ENCODE assay signal across 16 cellular contexts in the genomic region with DNA sequence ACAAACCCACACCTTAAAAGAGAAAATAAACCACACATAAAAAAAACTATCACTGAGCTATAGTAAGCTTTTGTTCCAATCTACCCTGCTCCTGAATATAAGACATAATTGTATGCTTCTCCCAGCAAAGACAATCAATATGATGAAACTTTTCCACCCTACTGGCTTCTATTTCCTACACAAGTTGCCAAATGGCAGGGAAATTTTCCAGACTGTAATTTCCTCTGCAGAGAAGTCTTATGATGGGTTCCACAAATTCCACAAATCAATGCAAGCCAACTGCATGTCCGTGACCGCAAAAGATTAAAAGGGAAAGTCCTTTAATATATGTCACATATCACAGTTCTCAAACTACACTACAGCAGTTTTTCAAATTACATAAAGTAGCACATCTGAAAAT.
DNase-seq lines count a peak whose midpoint lies in the region; ATAC-seq and TF ChIP-seq lines count a peak whose summit lies in the region.
"Had no signal": no experiment of that assay in that cellular context is flagged by ENCODE, and none has a peak within 500 bp of the region (broad histone marks: within the 10 kb centered on the region; RNA-seq: fewer than 3 reads in every experiment).

No MANE protein-coding gene starts in this region.

- H3K4me1 ChIP-seq in RWPE2 (ENCODE audit: insufficient read depth, poor library complexity, severe bottlenecking) = peaks cover 26% of the 10 kb centered on the region
- H3K4me1 ChIP-seq: colonic mucosa had no signal

- no peaks in the 10 kb centered on the region for H3K9me3 ChIP-seq in RWPE2 (ENCODE audit: severe bottlenecking)
- H3K9me3 ChIP-seq: colonic mucosa had no signal

- H3K27me3 ChIP-seq in RWPE2 (ENCODE audit: insufficient read depth, poor library complexity, severe bottlenecking) = no peaks in the 10 kb centered on the region
- H3K27me3 ChIP-seq: colonic mucosa had no signal

- TF ChIP-seq CTCF in AG10803 (conservative IDR thresholded peaks at IDR 0.05; ENCODE audit: low read length) (no peak), RWPE2 (IDR thresholded peaks at IDR 0.05; ENCODE audit: poor library complexity, severe bottlenecking) (no peak), nephron (IDR thresholded peaks at IDR 0.05; ENCODE audit: unreplicated experiment in 3 of 3) (no peak)

- ATAC-seq in RWPE2 (ENCODE audit: low read depth) (no peak), HG03565 (IDR thresholded peaks at IDR 0.05; ENCODE audit: unreplicated experiment) (no peak), HG03460 (IDR thresholded peaks at IDR 0.05; ENCODE audit: unreplicated experiment) (no peak)
- ATAC-seq in activated T-cell treated with anti-CD3 and anti-CD28 coated beads, Interleukin-2, amount 50 U/mL, for 72 hours (replicated peaks in 1 of 2) = no peak
- ATAC-seq: natural killer cell had no signal

- H3K27ac ChIP-seq in RWPE2 (ENCODE audit: poor library complexity, severe bottlenecking) = peak overlapping the region; percentile 38
- H3K27ac ChIP-seq: colonic mucosa had no signal

- peaks cover 34% of the 10 kb centered on the region for H3K4me1 Mint-ChIP-seq in nephron
- no peaks in the 10 kb centered on the region for H3K4me1 Mint-ChIP-seq in activated CD4-positive, alpha-beta T cell treated with anti-CD3 and anti-CD28 coated beads, Interleukin-2, amount 10 ng/mL, durations not matched to agents 24 days and 14 days
- H3K4me1 Mint-ChIP-seq in activated T-cell treated with anti-CD3 and anti-CD28 coated beads, Interleukin-2, amount 50 U/mL, for 72 hours (ENCODE audit: low read depth) = peaks cover 16% of the 10 kb centered on the region
- H3K4me1 Mint-ChIP-seq: CD4-positive, CD25-positive, alpha-beta regulatory T cell; natural killer cell had no signal

- intact Hi-C loops in activated CD4-positive, alpha-beta T cell treated with anti-CD3 and anti-CD28 coated beads, Interleukin-2, amount 10 ng/mL, durations not matched to agents 24 days and 14 days (cut with micrococcal nuclease) = no loop called here

- H3K36me3 Mint-ChIP-seq in nephron (ENCODE audit: low read depth) = peaks cover 14% of the 10 kb centered on the region
- no peaks in the 10 kb centered on the region for H3K36me3 Mint-ChIP-seq in activated CD4-positive, alpha-beta T cell treated with anti-CD3 and anti-CD28 coated beads, Interleukin-2, amount 10 ng/mL, durations not matched to agents 24 days and 14 days (ENCODE audit: low read depth)
- H3K36me3 Mint-ChIP-seq in activated T-cell treated with anti-CD3 and anti-CD28 coated beads, Interleukin-2, amount 50 U/mL, for 72 hours (ENCODE audit: insufficient read depth in 2 of 2) = no peaks in the 10 kb centered on the region
- H3K36me3 Mint-ChIP-seq: natural killer cell had no signal

- H3K4me3 Mint-ChIP-seq in nephron = no peak overlapping the region
- H3K4me3 Mint-ChIP-seq in activated CD4-positive, alpha-beta T cell treated with anti-CD3 and anti-CD28 coated beads, Interleukin-2, amount 10 ng/mL, durations not matched to agents 24 days and 14 days = no peak overlapping the region
- no peak overlapping the region for H3K4me3 Mint-ChIP-seq in activated T-cell treated with anti-CD3 and anti-CD28 coated beads, Interleukin-2, amount 50 U/mL, for 72 hours
- H3K4me3 Mint-ChIP-seq: CD4-positive, CD25-positive, alpha-beta regulatory T cell; natural killer cell had no signal

- no peaks in the 10 kb centered on the region for H3K27me3 Mint-ChIP-seq in nephron (ENCODE audit: low read depth)
- H3K27me3 Mint-ChIP-seq in activated CD4-positive, alpha-beta T cell treated with anti-CD3 and anti-CD28 coated beads, Interleukin-2, amount 10 ng/mL, durations not matched to agents 24 days and 14 days = no peaks in the 10 kb centered on the region
- no peaks in the 10 kb centered on the region for H3K27me3 Mint-ChIP-seq in activated T-cell treated with anti-CD3 and anti-CD28 coated beads, Interleukin-2, amount 50 U/mL, for 72 hours (ENCODE audit: low read depth)
- H3K27me3 Mint-ChIP-seq: CD4-positive, CD25-positive, alpha-beta regulatory T cell had no signal

- peaks cover 13% of the 10 kb centered on the region for H3K36me3 ChIP-seq in RWPE2 (ENCODE audit: low read depth)
- H3K36me3 ChIP-seq: colonic mucosa had no signal

- peak overlapping the region; percentile 55 to 90 (median 62) for H3K27ac Mint-ChIP-seq in nephron
- H3K27ac Mint-ChIP-seq in activated CD4-positive, alpha-beta T cell treated with anti-CD3 and anti-CD28 coated beads, Interleukin-2, amount 10 ng/mL, durations not matched to agents 24 days and 14 days = no peak overlapping the region
- H3K27ac Mint-ChIP-seq in activated T-cell treated with anti-CD3 and anti-CD28 coated beads, Interleukin-2, amount 50 U/mL, for 72 hours = no peak overlapping the region
- H3K27ac Mint-ChIP-seq: CD4-positive, CD25-positive, alpha-beta regulatory T cell; natural killer cell had no signal

- H3K4me3 ChIP-seq in AG10803 (ENCODE audit: low read length) = no peak overlapping the region
- no peak overlapping the region for H3K4me3 ChIP-seq in RWPE2 (ENCODE audit: severe bottlenecking)
- H3K4me3 ChIP-seq: colonic mucosa had no signal

- H3K9me3 Mint-ChIP-seq in nephron = no peaks in the 10 kb centered on the region
- H3K9me3 Mint-ChIP-seq in activated CD4-positive, alpha-beta T cell treated with anti-CD3 and anti-CD28 coated beads, Interleukin-2, amount 10 ng/mL, durations not matched to agents 24 days and 14 days = no peaks in the 10 kb centered on the region
- H3K9me3 Mint-ChIP-seq in activated T-cell treated with anti-CD3 and anti-CD28 coated beads, Interleukin-2, amount 50 U/mL, for 72 hours = no peaks in the 10 kb centered on the region
- H3K9me3 Mint-ChIP-seq: natural killer cell had no signal

- DNase-seq in AG10803 (ENCODE audit: low read depth) (peak; percentile 91), RWPE2 (ENCODE audit: low spot score) (no peak), fibroblast of peridontal ligament (ENCODE audit: extremely low read depth) (peak; percentile 98)
- DNase-seq in activated CD4-positive, alpha-beta T cell treated with anti-CD3 and anti-CD28 coated beads, Interleukin-2, amount 10 ng/mL, durations not matched to agents 24 days and 14 days = no peak
- DNase-seq in activated T-cell treated with anti-CD3 and anti-CD28 coated beads, Interleukin-2, amount 50 U/mL, for 72 hours = no peak
- DNase-seq: activated effector memory CD4-positive, alpha-beta T cell treated with Interleukin-2 at 50 U/mL for 16 hours; CD4-positive, CD25-positive, alpha-beta regulatory T cell; colonic mucosa; MV-4-11; natural killer cell; NCI-H526 treated with DMSO at 0.1 percent for 48 hours; stimulated activated CD4-positive, alpha-beta T cell treated with anti-CD3 and anti-CD28 coated beads, Interleukin-2, amount 100 ng/mL, for 24 hours; SW 1271 had no signal

Comparison
In these comparisons a context has a peak if more than half of its experiments do, and no peak if none do; other contexts are left out.
1. DNase-seq: peak in AG10803 (single experiment) and fibroblast of peridontal ligament (single experiment); none in RWPE2 (single experiment), activated CD4-positive, alpha-beta T cell treated with anti-CD3 and anti-CD28 coated beads, Interleukin-2, amount 10 ng/mL, durations not matched to agents 24 days and 14 days (single experiment) and activated T-cell treated with anti-CD3 and anti-CD28 coated beads, Interleukin-2, amount 50 U/mL, for 72 hours (0 of 2).
2. H3K27ac Mint-ChIP-seq: peak in nephron (3 of 3); none in activated CD4-positive, alpha-beta T cell treated with anti-CD3 and anti-CD28 coated beads, Interleukin-2, amount 10 ng/mL, durations not matched to agents 24 days and 14 days (single experiment) and activated T-cell treated with anti-CD3 and anti-CD28 coated beads, Interleukin-2, amount 50 U/mL, for 72 hours (single experiment).